In the genomic region with DNA sequence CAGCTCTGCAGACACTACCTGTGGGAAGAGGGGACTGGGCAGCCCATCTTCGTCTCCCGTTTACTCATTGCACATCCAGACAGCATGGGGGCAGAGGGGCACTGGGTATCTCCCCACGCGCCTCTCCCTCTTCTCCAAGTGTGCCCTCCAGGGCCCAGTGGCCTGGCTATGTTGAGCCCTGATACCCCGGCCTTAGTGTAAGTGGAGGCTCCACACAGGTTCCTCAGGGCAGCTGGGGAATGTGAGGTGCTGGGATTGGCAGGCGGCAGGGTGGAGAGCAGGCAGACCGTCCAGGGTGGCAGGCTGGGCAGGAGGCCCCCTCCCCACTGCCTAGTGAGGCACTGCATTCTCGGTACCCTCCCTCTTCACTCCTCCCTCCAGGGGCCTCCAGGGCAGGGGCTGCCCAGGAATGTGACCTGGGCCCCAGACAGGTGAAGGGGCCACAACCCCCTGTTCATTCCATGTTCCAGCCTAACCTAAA, we compare ENCODE assay signal across 14 cellular contexts. TPM values are rescaled to one million over a fixed set of nuclear protein-coding genes. Genes with fewer than 3 reads are reported as not detected.
DNase-seq lines count a peak whose midpoint lies in the region; ATAC-seq and TF ChIP-seq lines count a peak whose summit lies in the region.
"Had no signal": no experiment of that assay in that cellular context is flagged by ENCODE, and none has a peak within 500 bp of the region (broad histone marks: within the 10 kb centered on the region; RNA-seq: fewer than 3 reads in every experiment).

No MANE protein-coding gene starts in this region.

- H3K36me3 Mint-ChIP-seq in endodermal cell (ENCODE audit: low read depth): peaks cover 23% of the 10 kb centered on the region

- TF ChIP-seq CTCF in Panc1 (IDR thresholded peaks at IDR 0.05) (no peak), endodermal cell (conservative IDR thresholded peaks at IDR 0.05) (no peak), suprapubic skin (IDR thresholded peaks at IDR 0.05) (no peak)

- H3K36me3 ChIP-seq in Panc1 (ENCODE audit: control insufficient read depth, insufficient read depth, low read length): no peaks in the 10 kb centered on the region
- peaks cover 11% of the 10 kb centered on the region for H3K36me3 ChIP-seq in endodermal cell (ENCODE audit: control insufficient read depth, insufficient read depth, low read length)
- H3K36me3 ChIP-seq in mucosa of rectum (ENCODE audit: control insufficient read depth in 2 of 2, insufficient read depth in 2 of 2, low read length in 2 of 2): peaks cover 8 to 13% of the 10 kb centered on the region in 2 donors
- H3K36me3 ChIP-seq in suprapubic skin: peaks cover 22% of the 10 kb centered on the region
- H3K36me3 ChIP-seq: BLaER1 had no signal

- ATAC-seq in Panc1: no peak
- no peak for ATAC-seq in GM19397 (IDR thresholded peaks at IDR 0.05; ENCODE audit: unreplicated experiment)
- ATAC-seq in GM19395 (IDR thresholded peaks at IDR 0.05; ENCODE audit: unreplicated experiment): no peak

- TF ChIP-seq POLR2A in suprapubic skin (IDR thresholded peaks at IDR 0.05) (no peak), erythroblast (IDR thresholded peaks at IDR 0.05; ENCODE audit: low read length) (no peak)

- WGBS in endodermal cell (ENCODE audit: insufficient coverage in 1 of 2, insufficient read length in 1 of 2), 2 experiments: 89% methylated on average over 8 of the region's 8 CpGs; no CpG with 5 or more reads in 1 of the 2 experiments
- 90% methylated on average over 8 of the region's 8 CpGs for WGBS in suprapubic skin

- in situ Hi-C loops in Panc1 (cut with HindIII; ENCODE audit: low pct_unique_long_range_greater_than_20kb, low sequenced_read_pairs): no loop called here

- CTCF ChIA-PET in Panc1 (lab: Charles Lee): no interaction called here

- intact Hi-C loops in Panc1 (cut with micrococcal nuclease; ENCODE audit: unreplicated experiment): loop anchor here (10.0 kb wide), 2 partner anchors 98 to 208 kb away; a partner anchor contains a TSS

- H3K4me3 Mint-ChIP-seq in endodermal cell: no peak overlapping the region
- H3K4me3 Mint-ChIP-seq: activated CD4-positive, alpha-beta memory T cell treated with anti-CD3 and anti-CD28 coated beads, Interleukin-2, amount 10 ng/mL, durations not matched to agents 7 days and 5 days; neural crest cell had no signal

- H3K27ac Mint-ChIP-seq in endodermal cell: no peak overlapping the region
- H3K27ac Mint-ChIP-seq: activated CD4-positive, alpha-beta memory T cell treated with anti-CD3 and anti-CD28 coated beads, Interleukin-2, amount 10 ng/mL, durations not matched to agents 7 days and 5 days had no signal

- no TSS peak for BruUV-seq in Panc1 (replicated peaks; lab: Mats Ljungman, UMichigan)

- H3K9ac ChIP-seq in endodermal cell (ENCODE audit: extremely low read depth, low read length, poor library complexity, severe bottlenecking) (no peak overlapping the region), mucosa of rectum (ENCODE audit: low read depth in 1 of 2, low read length in 2 of 2) (no peak overlapping the region)
- H3K9ac ChIP-seq: BLaER1 had no signal

- peaks cover 2% of the 10 kb centered on the region for H3K27me3 Mint-ChIP-seq in endodermal cell (ENCODE audit: insufficient read depth)

- H3K27me3 ChIP-seq in Panc1 (ENCODE audit: control insufficient read depth, insufficient read depth, low read length): no peaks in the 10 kb centered on the region
- H3K27me3 ChIP-seq in endodermal cell (ENCODE audit: control insufficient read depth, insufficient read depth, low read length, poor library complexity, severe bottlenecking): no peaks in the 10 kb centered on the region
- H3K27me3 ChIP-seq in mucosa of rectum (ENCODE audit: control insufficient read depth in 2 of 2, insufficient read depth in 2 of 2, low read length in 2 of 2): no peaks in the 10 kb centered on the region
- H3K27me3 ChIP-seq in suprapubic skin: no peaks in the 10 kb centered on the region
- H3K27me3 ChIP-seq: BLaER1 had no signal

- H3K9me3 ChIP-seq in Panc1 (ENCODE audit: control insufficient read depth, insufficient read depth, low read depth, low read length) (no peaks in the 10 kb centered on the region), endodermal cell (ENCODE audit: control insufficient read depth, low read length) (no peaks in the 10 kb centered on the region), mucosa of rectum (ENCODE audit: control insufficient read depth in 2 of 2, low read length in 2 of 2) (no peaks in the 10 kb centered on the region), suprapubic skin (no peaks in the 10 kb centered on the region)
- H3K9me3 ChIP-seq: BLaER1 had no signal

- POLR2A ChIA-PET in Panc1 (lab: Charles Lee): no interaction called here

- peaks cover 4% of the 10 kb centered on the region for H3K9me3 Mint-ChIP-seq in endodermal cell
- H3K9me3 Mint-ChIP-seq: activated CD4-positive, alpha-beta memory T cell treated with anti-CD3 and anti-CD28 coated beads, Interleukin-2, amount 10 ng/mL, durations not matched to agents 7 days and 5 days; neural crest cell had no signal

- H3K4me1 Mint-ChIP-seq in endodermal cell: peaks cover 21% of the 10 kb centered on the region

- DNase-seq in Panc1 (ENCODE audit: low read depth, low spot score) (no peak), endodermal cell (peak; percentile 38), suprapubic skin (ENCODE audit: low spot score in 2 of 2) (no peak), erythroblast (lab: John Stamatoyannopoulos, UW) (no peak), retina (no peak)
- DNase-seq: activated CD4-positive, alpha-beta memory T cell treated with anti-CD3 and anti-CD28 coated beads, Interleukin-2, amount 10 ng/mL, durations not matched to agents 7 days and 5 days; activated gamma-delta T cell treated with Interleukin-2 at 50 U/mL for 16 hours; stimulated activated CD4-positive, alpha-beta T cell treated with anti-CD3 and anti-CD28 coated beads, Interleukin-1b, Interleukin-23, amount 100 ng/mL, for 48 hours; T1000 had no signal

- no peak for TF ChIP-seq EP300 in suprapubic skin (IDR thresholded peaks at IDR 0.05)

- H3K4me1 ChIP-seq in Panc1 (ENCODE audit: control insufficient read depth, insufficient read depth, low read length) (peaks cover 54% of the 10 kb centered on the region), endodermal cell (ENCODE audit: control insufficient read depth, insufficient read depth, low read length) (peaks cover 19% of the 10 kb centered on the region), mucosa of rectum (ENCODE audit: control insufficient read depth in 2 of 2, insufficient read depth in 2 of 2, low read length in 2 of 2) (peaks cover 47 to 50% of the 10 kb centered on the region in 2 donors), suprapubic skin (peaks cover 66% of the 10 kb centered on the region)

- no peak overlapping the region for H3K4me3 ChIP-seq in Panc1 (ENCODE audit: low read depth in 2 of 2, low read length in 2 of 2)
- no peak overlapping the region for H3K4me3 ChIP-seq in endodermal cell (ENCODE audit: low read length)
- no peak overlapping the region for H3K4me3 ChIP-seq in mucosa of rectum (ENCODE audit: low read length in 2 of 2)
- no peak overlapping the region for H3K4me3 ChIP-seq in suprapubic skin
- H3K4me3 ChIP-seq: BLaER1 had no signal

- peak overlapping the region; percentile 97 for H3K27ac ChIP-seq in Panc1 (ENCODE audit: low read length)
- no peak overlapping the region for H3K27ac ChIP-seq in endodermal cell (ENCODE audit: low read depth, low read length)
- peak overlapping the region; percentile 92 to 95 for H3K27ac ChIP-seq in mucosa of rectum (ENCODE audit: low read depth in 2 of 2, low read length in 2 of 2)
- H3K27ac ChIP-seq in suprapubic skin: peak overlapping the region; percentile 87
- H3K27ac ChIP-seq: BLaER1 had no signal

RNA-seq across cellular contexts. Expression of a gene that starts 13.2 kb away (rescaled TPM):
- total RNA-seq in Panc1 (2021; ENCODE audit: unreplicated experiment) (33.5 TPM), endodermal cell (10 to 100 TPM; 29.1 to 31.5 TPM), suprapubic skin (10 to 100 TPM; 19.8 to 40.1 (median 30.4) TPM)
- 26.0 TPM for polyA plus RNA-seq in Panc1 (2012; ENCODE audit: insufficient read length)
- 15.7 TPM for polyA plus RNA-seq in endodermal cell (2013, experiment 1 of 2)
- 13.6 TPM for polyA plus RNA-seq in endodermal cell (2013, experiment 2 of 2)

RNA-seq across cellular contexts. Expression of a gene that starts 29.9 kb away (rescaled TPM):
- 5.4 TPM for total RNA-seq in Panc1 (2021; ENCODE audit: unreplicated experiment)
- 11.6 TPM for polyA plus RNA-seq in Panc1 (2012; ENCODE audit: insufficient read length)
- total RNA-seq in endodermal cell: 1 to 10 TPM; 2.4 to 2.8 TPM
- 2.1 TPM for polyA plus RNA-seq in endodermal cell (2013, experiment 1 of 2)
- 1.2 TPM for polyA plus RNA-seq in endodermal cell (2013, experiment 2 of 2)
- total RNA-seq in suprapubic skin: 1 to 10 TPM; 1.2 to 8.8 (median 3.2) TPM

RNA-seq across cellular contexts. Expression of a gene that starts 39.1 kb away (rescaled TPM):
- total RNA-seq in Panc1 (2021; ENCODE audit: unreplicated experiment) (76.7 TPM), endodermal cell (10 to 100 TPM; 97.7 to 99.4 TPM), suprapubic skin (10 to 100 TPM; 41.1 to 54.0 (median 46.0) TPM)
- 71.8 TPM for polyA plus RNA-seq in Panc1 (2012; ENCODE audit: insufficient read length)
- polyA plus RNA-seq in endodermal cell (2013, experiment 1 of 2): 75.8 TPM
- polyA plus RNA-seq in endodermal cell (2013, experiment 2 of 2): 59.8 TPM

RNA-seq across cellular contexts. Expression of a gene that starts 44.1 kb away (rescaled TPM):
- 35.8 TPM for total RNA-seq in Panc1 (2021; ENCODE audit: unreplicated experiment)
- polyA plus RNA-seq in Panc1 (2012; ENCODE audit: insufficient read length): 42.3 TPM
- 10 to 100 TPM; 37.1 to 38.5 TPM for total RNA-seq in endodermal cell
- polyA plus RNA-seq in endodermal cell (2013, experiment 1 of 2): 38.7 TPM
- 34.2 TPM for polyA plus RNA-seq in endodermal cell (2013, experiment 2 of 2)
- 10 to 100 TPM; 34.7 to 62.5 (median 44.3) TPM for total RNA-seq in suprapubic skin

RNA-seq across cellular contexts. Expression of a gene that starts 54.7 kb away (rescaled TPM):
- total RNA-seq in Panc1 (2021; ENCODE audit: unreplicated experiment) (19.2 TPM), endodermal cell (10 to 100 TPM; 27.8 to 38.6 TPM), suprapubic skin (1 to 10 TPM; 2.3 to 4.0 (median 3.6) TPM)
- polyA plus RNA-seq in Panc1 (2012; ENCODE audit: insufficient read length): 9.5 TPM
- 29.5 TPM for polyA plus RNA-seq in endodermal cell (2013, experiment 1 of 2)
- 27.7 TPM for polyA plus RNA-seq in endodermal cell (2013, experiment 2 of 2)
